ENCODE assay signal across 15 cellular contexts in genomic region chr2:167945660-167946366, GRCh38.
"Had no signal": no experiment of that assay in that cellular context is flagged by ENCODE, and none has a peak within 500 bp of the region (broad histone marks: within the 10 kb centered on the region; RNA-seq: fewer than 3 reads in every experiment).

No MANE protein-coding gene starts in this region.

- H3K4me3 ChIP-seq: dorsolateral prefrontal cortex, esophagus muscularis mucosa, left ventricle myocardium inferior, thyroid gland had no signal

- H3K9ac ChIP-seq: parathyroid adenoma had no signal

- H3K27ac ChIP-seq: dorsolateral prefrontal cortex, esophagus muscularis mucosa, left ventricle myocardium inferior, parathyroid adenoma, thyroid gland, VCaP had no signal

- H3K4me1 Mint-ChIP-seq: stimulated activated memory B cell treated with anti-CD40 and anti-IgM and Interleukin-4, amounts not matched to agents 10 μg/mL and 1 μg/mL and 100 μg/mL, for 72 hours; T-cell had no signal

- H3K9me3 Mint-ChIP-seq: stimulated activated memory B cell treated with anti-CD40 and anti-IgM and Interleukin-4, amounts not matched to agents 10 μg/mL and 1 μg/mL and 100 μg/mL, for 72 hours had no signal

- H3K36me3 ChIP-seq: esophagus muscularis mucosa, left ventricle myocardium inferior, thyroid gland had no signal

- DNase-seq: activated CD4-positive, alpha-beta T cell treated with anti-CD3 and anti-CD28 coated beads for 1 hour; activated CD4-positive, alpha-beta T cell treated with anti-CD3 and anti-CD28 coated beads, Interleukin-2, amount 50 U/mL, for 4 hours; activated naive CD4-positive, alpha-beta T cell treated with Interleukin-2 at 50 U/mL for 16 hours; activated T-cell treated with anti-CD3 and anti-CD28 coated beads for 4 hours; dorsolateral prefrontal cortex; hippocampal formation; kidney; left ventricle myocardium inferior; T-cell; T-helper 9 cell; thyroid gland had no signal

- H3K27me3 ChIP-seq: dorsolateral prefrontal cortex, esophagus muscularis mucosa, thyroid gland had no signal

- H3K4me3 Mint-ChIP-seq: stimulated activated memory B cell treated with anti-CD40 and anti-IgM and Interleukin-4, amounts not matched to agents 10 μg/mL and 1 μg/mL and 100 μg/mL, for 72 hours; T-cell had no signal

- H2AFZ ChIP-seq: parathyroid adenoma had no signal

- H3K4me1 ChIP-seq: left ventricle myocardium inferior, parathyroid adenoma, thyroid gland had no signal

- ATAC-seq: stimulated activated memory B cell treated with anti-CD40 and anti-IgM and Interleukin-4, amounts not matched to agents 10 μg/mL and 1 μg/mL and 100 μg/mL, for 72 hours; T-cell had no signal

- H3K9me3 ChIP-seq: esophagus muscularis mucosa, left ventricle myocardium inferior, thyroid gland had no signal

- H3K27ac Mint-ChIP-seq: stimulated activated memory B cell treated with anti-CD40 and anti-IgM and Interleukin-4, amounts not matched to agents 10 μg/mL and 1 μg/mL and 100 μg/mL, for 72 hours; T-cell had no signal

- H3K79me2 ChIP-seq: parathyroid adenoma had no signal

- H3K36me3 Mint-ChIP-seq: stimulated activated memory B cell treated with anti-CD40 and anti-IgM and Interleukin-4, amounts not matched to agents 10 μg/mL and 1 μg/mL and 100 μg/mL, for 72 hours; T-cell had no signal
